In the genomic region with DNA sequence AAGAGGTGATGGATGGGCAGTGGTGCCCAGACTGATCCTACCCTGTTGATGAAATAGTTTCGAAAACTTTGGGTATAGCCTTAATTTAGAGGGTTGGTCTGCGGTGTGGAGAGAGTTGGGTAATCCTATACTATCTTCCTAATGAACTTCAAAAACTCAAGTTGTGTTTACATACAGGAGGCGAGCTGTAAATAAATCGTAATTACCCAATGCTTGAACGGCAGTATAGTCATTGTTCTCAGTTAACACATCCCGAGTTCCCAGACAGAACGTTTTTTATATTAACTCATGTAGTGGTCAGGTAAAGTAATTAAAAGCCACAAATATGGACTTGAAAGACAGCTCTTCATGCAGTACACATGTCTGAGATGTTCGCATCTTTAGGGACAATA, we compare ENCODE assay signal across 8 cellular contexts. TPM values are rescaled to one million over a fixed set of nuclear protein-coding genes. Genes with fewer than 3 reads are reported as not detected.
DNase-seq lines count a peak whose midpoint lies in the region; ATAC-seq lines count a peak whose summit lies in the region.

No MANE protein-coding gene starts in this region.

- H3K27ac Mint-ChIP-seq in CD8-positive, alpha-beta memory T cell, result peak overlapping the region; percentile 95 to 97 (median 96)
- peak overlapping the region; percentile 91 to 99 for H3K27ac Mint-ChIP-seq in activated naive CD4-positive, alpha-beta T cell treated with anti-CD3 and anti-CD28 coated beads, Interleukin-2, amount 50 U/mL, for 72 hours
- peak overlapping the region; percentile 89 for H3K27ac Mint-ChIP-seq in stimulated activated memory B cell treated with anti-CD40 and anti-IgM and Interleukin-4, amounts not matched to agents 10 μg/mL and 1 μg/mL and 100 μg/mL, for 72 hours

- peak overlapping the region; percentile 89 for H3K4me3 ChIP-seq in CD8-positive, alpha-beta memory T cell (ENCODE audit: low read length)
- peak overlapping the region; percentile 93 for H3K4me3 ChIP-seq in Jurkat, Clone E6-1 (ENCODE audit: low read length)
- H3K4me3 ChIP-seq in iPS-18a (ENCODE audit: low read length), result peak overlapping the region; percentile 94

- POLR2A ChIA-PET in CD8-positive, alpha-beta memory T cell (lab: Charles Lee), result interaction anchor here (0.7 to 1.6 kb wide), 5 partner anchors 47 to 272 kb away, joined by 3 to 11 read pairs (median 4); a partner anchor contains a TSS

- peaks cover 0 to 11% (median 0%) of the 10 kb centered on the region in 3 donors for H3K36me3 Mint-ChIP-seq in CD8-positive, alpha-beta memory T cell
- H3K36me3 Mint-ChIP-seq in activated naive CD4-positive, alpha-beta T cell treated with anti-CD3 and anti-CD28 coated beads, Interleukin-2, amount 50 U/mL, for 72 hours, result peaks cover 9 to 15% of the 10 kb centered on the region in 2 donors
- H3K36me3 Mint-ChIP-seq in stimulated activated memory B cell treated with anti-CD40 and anti-IgM and Interleukin-4, amounts not matched to agents 10 μg/mL and 1 μg/mL and 100 μg/mL, for 72 hours, result no peaks in the 10 kb centered on the region

- no peaks in the 10 kb centered on the region for H3K9me3 ChIP-seq in CD8-positive, alpha-beta memory T cell (ENCODE audit: low read length)
- H3K9me3 ChIP-seq in iPS-18a (ENCODE audit: control insufficient read depth, low read depth, low read length), result no peaks in the 10 kb centered on the region

- peak overlapping the region; percentile 66 for H3K9ac ChIP-seq in iPS-18a (ENCODE audit: low read length)

- no peaks in the 10 kb centered on the region for H3K36me3 ChIP-seq in CD8-positive, alpha-beta memory T cell (ENCODE audit: insufficient read depth, low read length)
- no peaks in the 10 kb centered on the region for H3K36me3 ChIP-seq in iPS-18a (ENCODE audit: control insufficient read depth, low read depth, low read length)

- DNase-seq in CD8-positive, alpha-beta memory T cell, result no peak
- DNase-seq in Jurkat, Clone E6-1 (ENCODE audit: low read depth, low spot score), result no peak
- DNase-seq in activated naive CD4-positive, alpha-beta T cell treated with anti-CD3 and anti-CD28 coated beads, Interleukin-2, amount 50 U/mL, for 72 hours (ENCODE audit: low spot score in 2 of 2), result no peak
- no peak for DNase-seq in iPS-NIHi11 (ENCODE audit: low spot score)

- peak overlapping the region; percentile 95 to 99 (median 97) for H3K4me3 Mint-ChIP-seq in CD8-positive, alpha-beta memory T cell
- peak overlapping the region; percentile 93 for H3K4me3 Mint-ChIP-seq in stimulated activated memory B cell treated with anti-CD40 and anti-IgM and Interleukin-4, amounts not matched to agents 10 μg/mL and 1 μg/mL and 100 μg/mL, for 72 hours

- CTCF ChIA-PET in CD8-positive, alpha-beta memory T cell (lab: Charles Lee), result interaction anchor here (0.9 to 2.4 kb wide), 10 partner anchors 8 to 1136 kb away, joined by 3 to 32 read pairs (median 4); a partner anchor contains a TSS

- H3K4me1 ChIP-seq in CD8-positive, alpha-beta memory T cell (ENCODE audit: insufficient read depth, low read length), result peaks cover 18% of the 10 kb centered on the region
- H3K4me1 ChIP-seq in iPS-18a (ENCODE audit: control insufficient read depth, low read depth, low read length), result peaks cover 13% of the 10 kb centered on the region

- no peaks in the 10 kb centered on the region for H3K27me3 ChIP-seq in CD8-positive, alpha-beta memory T cell (ENCODE audit: insufficient read depth, low read length, poor library complexity, severe bottlenecking)
- peaks cover 9% of the 10 kb centered on the region for H3K27me3 ChIP-seq in iPS-18a (ENCODE audit: control insufficient read depth, insufficient read depth, low read length)

- H3K27ac ChIP-seq in CD8-positive, alpha-beta memory T cell (ENCODE audit: low read depth, low read length), result peak overlapping the region; percentile 60
- H3K27ac ChIP-seq in iPS-18a (ENCODE audit: low read length), result no peak overlapping the region

- H3K27me3 Mint-ChIP-seq in CD8-positive, alpha-beta memory T cell, result peaks cover 1 to 4% of the 10 kb centered on the region in 2 donors
- no peaks in the 10 kb centered on the region for H3K27me3 Mint-ChIP-seq in stimulated activated memory B cell treated with anti-CD40 and anti-IgM and Interleukin-4, amounts not matched to agents 10 μg/mL and 1 μg/mL and 100 μg/mL, for 72 hours

- ATAC-seq in activated naive CD4-positive, alpha-beta T cell treated with anti-CD3 and anti-CD28 coated beads, Interleukin-2, amount 50 U/mL, for 72 hours, result no peak
- ATAC-seq in stimulated activated memory B cell treated with anti-CD40 and anti-IgM and Interleukin-4, amounts not matched to agents 10 μg/mL and 1 μg/mL and 100 μg/mL, for 72 hours, result no peak
- ATAC-seq in GM21529 (IDR thresholded peaks at IDR 0.05; ENCODE audit: unreplicated experiment), result no peak
- ATAC-seq in HG03378 (IDR thresholded peaks at IDR 0.05; ENCODE audit: unreplicated experiment), result no peak

- peaks cover 42 to 60% (median 59%) of the 10 kb centered on the region in 3 donors for H3K4me1 Mint-ChIP-seq in CD8-positive, alpha-beta memory T cell
- peaks cover 52% of the 10 kb centered on the region for H3K4me1 Mint-ChIP-seq in stimulated activated memory B cell treated with anti-CD40 and anti-IgM and Interleukin-4, amounts not matched to agents 10 μg/mL and 1 μg/mL and 100 μg/mL, for 72 hours

- H3K9me3 Mint-ChIP-seq in CD8-positive, alpha-beta memory T cell, result no peaks in the 10 kb centered on the region
- H3K9me3 Mint-ChIP-seq in activated naive CD4-positive, alpha-beta T cell treated with anti-CD3 and anti-CD28 coated beads, Interleukin-2, amount 50 U/mL, for 72 hours, result no peaks in the 10 kb centered on the region
- H3K9me3 Mint-ChIP-seq in stimulated activated memory B cell treated with anti-CD40 and anti-IgM and Interleukin-4, amounts not matched to agents 10 μg/mL and 1 μg/mL and 100 μg/mL, for 72 hours, result no peaks in the 10 kb centered on the region

RNA-seq across cellular contexts. Expression of a gene that starts 1.5 kb away (rescaled TPM):
- 10 to 100 TPM; 45.4 to 55.1 TPM for total RNA-seq in CD8-positive, alpha-beta memory T cell
- polyA plus RNA-seq in CD8-positive, alpha-beta memory T cell, result 39.4 TPM
- polyA plus RNA-seq in Jurkat, Clone E6-1 (2012; ENCODE audit: insufficient read depth, insufficient read length), result 34.3 TPM
- 10 to 100 TPM; 53.1 to 62.9 TPM for total RNA-seq in activated naive CD4-positive, alpha-beta T cell treated with anti-CD3 and anti-CD28 coated beads, Interleukin-2, amount 50 U/mL, for 72 hours

RNA-seq across cellular contexts. Expression of a gene that starts 49.2 kb away (rescaled TPM):
- total RNA-seq in CD8-positive, alpha-beta memory T cell, result 10 to 100 TPM; 77.7 to 78.3 TPM
- polyA plus RNA-seq in CD8-positive, alpha-beta memory T cell, result 132 TPM
- polyA plus RNA-seq in Jurkat, Clone E6-1 (2012; ENCODE audit: insufficient read depth, insufficient read length), result 83.0 TPM
- total RNA-seq in activated naive CD4-positive, alpha-beta T cell treated with anti-CD3 and anti-CD28 coated beads, Interleukin-2, amount 50 U/mL, for 72 hours, result 100 to 1,000 TPM in 1 of 2 donors, 10 to 100 TPM in 1; 82.1 to 107 TPM
